In the genomic region with DNA sequence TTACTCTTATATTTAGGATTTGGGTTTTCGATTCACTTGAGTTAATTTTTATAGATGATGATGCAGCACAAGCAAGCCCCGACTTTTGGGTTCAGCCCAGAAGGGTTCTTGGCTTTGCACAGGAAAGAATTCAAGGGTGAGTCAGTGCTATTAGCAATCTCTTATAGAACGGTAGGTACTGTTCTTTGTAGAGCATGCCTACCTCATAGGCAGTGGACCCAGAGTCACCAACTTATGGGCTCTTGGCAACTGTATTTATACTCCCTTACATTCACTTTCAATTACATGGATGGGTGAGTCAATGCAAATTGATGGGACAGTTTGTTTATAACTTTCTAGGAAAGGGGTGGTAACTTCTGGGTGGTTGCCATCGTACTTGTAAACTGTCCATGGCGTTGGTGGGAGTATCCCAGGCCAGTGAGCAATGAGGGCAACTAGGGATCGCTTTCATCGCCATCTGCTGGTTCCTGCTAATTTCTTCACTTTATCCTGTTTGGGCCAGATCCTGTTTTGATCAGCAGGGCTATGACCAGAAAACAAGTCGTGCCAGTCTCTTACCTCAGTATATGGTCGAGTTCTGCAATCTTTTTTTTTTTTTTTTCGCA, we compare ENCODE assay signal across 8 cellular contexts.
DNase-seq lines count a peak whose midpoint lies in the region; ATAC-seq and TF ChIP-seq lines count a peak whose summit lies in the region.

No MANE protein-coding gene starts in this region.

- no peak overlapping the region for H3K27ac ChIP-seq in DND-41 (ENCODE audit: low read length)

- no peaks in the 10 kb centered on the region for H4K20me1 ChIP-seq in DND-41 (ENCODE audit: insufficient read depth, low read length)

- no peak overlapping the region for H3K4me2 ChIP-seq in DND-41 (ENCODE audit: insufficient read depth, low read length)

- no peak overlapping the region for H3K4me3 ChIP-seq in DND-41 (ENCODE audit: low read depth in 1 of 2, low read length in 2 of 2)

- no peak overlapping the region for H2AFZ ChIP-seq in DND-41 (ENCODE audit: low read depth, low read length)

- peak; percentile 45 for TF ChIP-seq CTCF in DND-41 (IDR thresholded peaks at IDR 0.05; ENCODE audit: borderline replicate concordance, extremely low read depth, low read length, poor library complexity, severe bottlenecking)

- DNase-seq in DND-41, result peak; percentile 5
- peak; percentile 82 for DNase-seq in SK-MEL-5 (ENCODE audit: low read depth, low spot score)
- peak; percentile 46 for DNase-seq in kidney glomerular epithelial cell (lab: John Stamatoyannopoulos, UW)
- no peak for DNase-seq in activated CD4-positive, alpha-beta T cell treated with anti-CD3 and anti-CD28 coated beads for 1 hour
- no peak for DNase-seq in HuH-7.5 (ENCODE audit: low spot score)

- no peak overlapping the region for H3K9ac ChIP-seq in DND-41 (ENCODE audit: low read depth, low read length)

- H3K9me3 ChIP-seq in DND-41 (ENCODE audit: insufficient read depth, low read length, severe bottlenecking), result no peaks in the 10 kb centered on the region

- no peaks in the 10 kb centered on the region for H3K36me3 ChIP-seq in DND-41 (ENCODE audit: insufficient read depth, low read length)

- H3K4me1 ChIP-seq in DND-41 (ENCODE audit: insufficient read depth, low read length), result no peaks in the 10 kb centered on the region

- no peaks in the 10 kb centered on the region for H3K27me3 ChIP-seq in DND-41 (ENCODE audit: insufficient read depth, low read length, poor library complexity)

- ATAC-seq in DND-41 (ENCODE audit: insufficient read depth, low read depth), result no peak
- ATAC-seq in HG02623 (IDR thresholded peaks at IDR 0.05; ENCODE audit: unreplicated experiment), result peak; percentile 47
- ATAC-seq in HG02885 (IDR thresholded peaks at IDR 0.05; ENCODE audit: poor library complexity, unreplicated experiment), result no peak
- no peak for ATAC-seq in GM19452 (IDR thresholded peaks at IDR 0.05; ENCODE audit: unreplicated experiment)

- in situ Hi-C loops in SK-MEL-5 (cut with HindIII; ENCODE audit: low pct_unique_long_range_greater_than_20kb, low sequenced_read_pairs), result no loop called here

- no peaks in the 10 kb centered on the region for H3K79me2 ChIP-seq in DND-41 (ENCODE audit: insufficient read depth, low read length)

Comparison
In these comparisons a context has a peak if more than half of its experiments do, and no peak if none do; other contexts are left out.
1. DNase-seq: peak in DND-41 (single experiment), SK-MEL-5 (single experiment) and kidney glomerular epithelial cell (single experiment); none in activated CD4-positive, alpha-beta T cell treated with anti-CD3 and anti-CD28 coated beads for 1 hour (single experiment) and HuH-7.5 (single experiment).